ENCODE assay signal across 3 cellular contexts in genomic region chr10:128506423-128506822, GRCh38.
TF ChIP-seq lines count a peak whose summit lies in the region.

No MANE protein-coding gene starts in this region.

TF ChIP-seq in HepG2, 621 proteins besides CTCF, POLR2A, EP300 and RAD21:
- no peak for TF ChIP-seq ZBTB40 (IDR thresholded peaks at IDR 0.05)
- no peak for TF ChIP-seq ZBTB40 (CRISPR knock-in tag; IDR thresholded peaks at IDR 0.05)
- no peak for TF ChIP-seq ZNF430 (CRISPR knock-in tag; IDR thresholded peaks at IDR 0.05)
- TF ChIP-seq ZNF605 (CRISPR knock-in tag; IDR thresholded peaks at IDR 0.05), result no peak
- peak; percentile 32 to 63; a peak in 2 of 4 replicates for TF ChIP-seq MAFK (conservative IDR thresholded peaks at IDR 0.05 in 1 of 2, IDR thresholded peaks at IDR 0.05 in 1 of 2; ENCODE audit: low read length in 2 of 2)

TF ChIP-seq in A549, 52 proteins besides CTCF, POLR2A, EP300 and RAD21:
- TF ChIP-seq SREBF2 (IDR thresholded peaks at IDR 0.05), result no peak
- TF ChIP-seq MAFK (IDR thresholded peaks at IDR 0.05; ENCODE audit: partially characterized antibody), result peak; percentile 20
TF ChIP-seq in A549: peak in this region for 1.

TF ChIP-seq in K562, 482 proteins besides CTCF, POLR2A, EP300 and RAD21 (continued from another document):
- TF ChIP-seq POLR2AphosphoS5 (IDR thresholded peaks at IDR 0.05; ENCODE audit: control insufficient read depth, insufficient read depth, low read depth, low read length) (no peak), RBM15 (IDR thresholded peaks at IDR 0.05; ENCODE audit: insufficient read depth, low read length) (no peak), ARID3A (IDR thresholded peaks at IDR 0.05; ENCODE audit: borderline replicate concordance, low read depth, low read length) (no peak), TEAD2 (tag; IDR thresholded peaks at IDR 0.05) (no peak)
